ENCODE assay signal across 23 cellular contexts in the genomic region with DNA sequence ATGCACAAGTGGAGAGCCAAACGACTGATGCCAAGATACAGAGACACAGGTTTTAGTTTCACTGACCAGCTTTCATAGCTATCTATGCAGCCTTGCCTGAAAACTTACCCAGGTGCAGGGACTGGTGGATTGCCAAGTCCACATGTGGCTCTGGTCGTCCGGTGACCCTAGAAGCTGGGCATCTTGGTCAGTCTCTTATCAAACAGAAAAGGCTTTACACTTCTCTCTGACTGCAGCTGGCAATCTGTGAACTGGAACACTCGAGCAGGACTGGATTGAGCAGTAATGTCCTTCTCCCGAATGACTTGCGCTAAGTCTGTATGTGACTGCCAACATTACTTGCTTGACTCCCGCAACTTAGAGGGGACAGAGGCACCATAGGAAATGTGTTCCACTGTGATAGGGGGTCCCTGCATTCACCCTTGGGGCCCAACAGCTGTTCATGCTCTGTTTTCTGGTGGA.
"Had no signal": no experiment of that assay in that cellular context is flagged by ENCODE, and none has a peak within 500 bp of the region (broad histone marks: within the 10 kb centered on the region; RNA-seq: fewer than 3 reads in every experiment).

No MANE protein-coding gene starts in this region.

- DNase-seq: activated CD4-positive, alpha-beta memory T cell treated with anti-CD3 and anti-CD28 coated beads for 36 hours; activated CD4-positive, alpha-beta T cell treated with anti-CD3 and anti-CD28 coated beads for 4 hours; activated CD8-positive, alpha-beta memory T cell treated with anti-CD3 and anti-CD28 coated beads, Interleukin-2, amount 50 U/mL, for 4 hours; activated effector memory CD4-positive, alpha-beta T cell treated with anti-CD3 and anti-CD28 coated beads, Interleukin-2, amount 50 U/mL, for 16 hours; activated naive CD4-positive, alpha-beta T cell treated with anti-CD3 and anti-CD28 coated beads for 36 hours; activated naive CD8-positive, alpha-beta T cell treated with anti-CD3 and anti-CD28 coated beads for 36 hours; activated T-cell treated with anti-CD3 and anti-CD28 coated beads, Interleukin-2, amount 50 U/mL, for 1 hour; endodermal cell; foreskin keratinocyte; mesenchymal stem cell; naive thymus-derived CD8-positive, alpha-beta T cell; psoas muscle; stimulated activated naive CD4-positive, alpha-beta T cell; T-helper 1 cell; transverse colon had no signal

- H3K9me3 ChIP-seq: breast epithelium, esophagus muscularis mucosa, psoas muscle, transverse colon had no signal

- H3K4me3 ChIP-seq: breast epithelium, esophagus muscularis mucosa, psoas muscle, transverse colon had no signal

- H3K4me1 ChIP-seq: breast epithelium, esophagus muscularis mucosa, foreskin keratinocyte, parathyroid adenoma, psoas muscle, transverse colon had no signal

- H3K4me3 Mint-ChIP-seq: activated CD4-positive, alpha-beta memory T cell treated with anti-CD3 and anti-CD28 coated beads for 36 hours; activated naive CD4-positive, alpha-beta T cell treated with anti-CD3 and anti-CD28 coated beads for 36 hours; activated naive CD8-positive, alpha-beta T cell treated with anti-CD3 and anti-CD28 coated beads for 36 hours; activated T-helper 1 cell treated with anti-CD3 and anti-CD28 coated beads, Interleukin-12 subunit alpha, Interleukin-12 subunit beta, Interleukin-2, Interleukin-4 antibody, amounts not matched to agents 30 ng/mL and 10 ng/mL and 1 ng/mL, durations not matched to agents 14 hours and 24 hours and 36 hours; central memory CD8-positive, alpha-beta T cell; dendritic cell treated with granulocyte-macrophage colony-stimulating factor and Interleukin-4, amounts not matched to agents 40 ng/mL and 50 ng/mL, for 4 days; endodermal cell; naive thymus-derived CD8-positive, alpha-beta T cell; neural crest cell; T-helper 2 cell treated with Interferon-gamma antibody and Interleukin-4, amounts not matched to agents 5 μg/mL and 100 μg/mL, for 36 hours had no signal

- H3K27ac ChIP-seq: breast epithelium, esophagus muscularis mucosa, foreskin keratinocyte, parathyroid adenoma, psoas muscle, transverse colon had no signal

- H3K27me3 ChIP-seq: breast epithelium, esophagus muscularis mucosa, transverse colon had no signal

- H3K27me3 Mint-ChIP-seq: dendritic cell treated with granulocyte-macrophage colony-stimulating factor and Interleukin-4, amounts not matched to agents 40 ng/mL and 50 ng/mL, for 4 days had no signal

- H3K36me3 Mint-ChIP-seq: activated CD4-positive, alpha-beta memory T cell treated with anti-CD3 and anti-CD28 coated beads for 36 hours; activated naive CD8-positive, alpha-beta T cell treated with anti-CD3 and anti-CD28 coated beads for 36 hours; naive thymus-derived CD8-positive, alpha-beta T cell had no signal

- H3K27ac Mint-ChIP-seq: activated CD4-positive, alpha-beta memory T cell treated with anti-CD3 and anti-CD28 coated beads for 36 hours; activated naive CD4-positive, alpha-beta T cell treated with anti-CD3 and anti-CD28 coated beads for 36 hours; activated naive CD8-positive, alpha-beta T cell treated with anti-CD3 and anti-CD28 coated beads for 36 hours; activated T-helper 1 cell treated with anti-CD3 and anti-CD28 coated beads, Interleukin-12 subunit alpha, Interleukin-12 subunit beta, Interleukin-2, Interleukin-4 antibody, amounts not matched to agents 30 ng/mL and 10 ng/mL and 1 ng/mL, durations not matched to agents 14 hours and 24 hours and 36 hours; dendritic cell treated with granulocyte-macrophage colony-stimulating factor and Interleukin-4, amounts not matched to agents 40 ng/mL and 50 ng/mL, for 4 days; endodermal cell; naive thymus-derived CD8-positive, alpha-beta T cell; T-helper 2 cell treated with Interferon-gamma antibody and Interleukin-4, amounts not matched to agents 5 μg/mL and 100 μg/mL, for 36 hours had no signal

- H3K36me3 ChIP-seq: breast epithelium, esophagus muscularis mucosa, transverse colon had no signal

- H3K9me3 Mint-ChIP-seq: activated CD4-positive, alpha-beta memory T cell treated with anti-CD3 and anti-CD28 coated beads for 36 hours; activated naive CD4-positive, alpha-beta T cell treated with anti-CD3 and anti-CD28 coated beads for 36 hours; activated naive CD8-positive, alpha-beta T cell treated with anti-CD3 and anti-CD28 coated beads for 36 hours; activated T-helper 1 cell treated with anti-CD3 and anti-CD28 coated beads, Interleukin-12 subunit alpha, Interleukin-12 subunit beta, Interleukin-2, Interleukin-4 antibody, amounts not matched to agents 30 ng/mL and 10 ng/mL and 1 ng/mL, durations not matched to agents 14 hours and 24 hours and 36 hours; central memory CD8-positive, alpha-beta T cell; dendritic cell treated with granulocyte-macrophage colony-stimulating factor and Interleukin-4, amounts not matched to agents 40 ng/mL and 50 ng/mL, for 4 days; naive thymus-derived CD8-positive, alpha-beta T cell; neural crest cell; T-helper 2 cell treated with Interferon-gamma antibody and Interleukin-4, amounts not matched to agents 5 μg/mL and 100 μg/mL, for 36 hours had no signal

- ATAC-seq: foreskin keratinocyte; naive thymus-derived CD8-positive, alpha-beta T cell; psoas muscle had no signal

- H3K4me1 Mint-ChIP-seq: activated naive CD8-positive, alpha-beta T cell treated with anti-CD3 and anti-CD28 coated beads for 36 hours; central memory CD8-positive, alpha-beta T cell; neural crest cell had no signal
